Comparison of ENCODE assay signal across 17 cellular contexts in the genomic region with DNA sequence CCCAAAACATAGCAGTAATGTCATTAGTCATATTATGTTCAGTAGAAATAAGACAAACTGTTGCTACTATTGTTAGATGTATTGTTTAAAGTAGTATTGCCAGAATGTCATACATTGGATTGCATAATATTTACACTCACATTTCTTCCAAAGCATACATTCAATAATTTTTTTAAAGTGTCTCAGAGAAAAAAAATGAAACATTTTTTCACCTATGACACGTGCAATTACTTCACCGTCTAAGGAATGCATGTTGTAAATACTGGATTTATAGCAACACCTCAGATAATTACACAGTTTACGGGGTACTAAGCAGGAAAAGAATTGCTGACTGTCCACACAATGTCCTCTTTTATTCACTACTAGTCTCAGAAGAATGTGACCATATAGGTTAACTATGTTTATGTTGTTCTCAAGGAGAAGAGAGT.
DNase-seq lines count a peak whose midpoint lies in the region; FAIRE-seq and TF ChIP-seq lines count a peak whose summit lies in the region.
"Had no signal": no experiment of that assay in that cellular context is flagged by ENCODE, and none has a peak within 500 bp of the region (broad histone marks: within the 10 kb centered on the region; RNA-seq: fewer than 3 reads in every experiment).

No MANE protein-coding gene starts in this region.

- H3K36me3 ChIP-seq in SJSA1 (no peaks in the 10 kb centered on the region), tibial nerve (no peaks in the 10 kb centered on the region)
- H3K36me3 ChIP-seq: gastrocnemius medialis had no signal

- no peak overlapping the region for H3K4me3 ChIP-seq in SJSA1
- no peak overlapping the region for H3K4me3 ChIP-seq in fibroblast of mammary gland (ENCODE audit: control insufficient read depth, low read depth, low read length)
- H3K4me3 ChIP-seq in skeletal muscle cell (ENCODE audit: low read depth, low read length) = no peak overlapping the region
- H3K4me3 ChIP-seq in tibial nerve = no peak overlapping the region
- H3K4me3 ChIP-seq: gastrocnemius medialis had no signal

- TF ChIP-seq CTCF in fibroblast of mammary gland (conservative IDR thresholded peaks at IDR 0.05; ENCODE audit: control insufficient read depth, insufficient read depth, low read depth, low read length) = no peak
- TF ChIP-seq CTCF in tibial nerve (IDR thresholded peaks at IDR 0.05) = no peak

- H3K9me3 ChIP-seq in SJSA1 (replicated peaks) (no peaks in the 10 kb centered on the region), tibial nerve (no peaks in the 10 kb centered on the region)
- H3K9me3 ChIP-seq: gastrocnemius medialis had no signal

- no peaks in the 10 kb centered on the region for H3K27me3 ChIP-seq in SJSA1 (replicated peaks)
- no peaks in the 10 kb centered on the region for H3K27me3 ChIP-seq in tibial nerve
- H3K27me3 ChIP-seq: gastrocnemius medialis had no signal

- H3K27ac ChIP-seq in SJSA1 = peak overlapping the region; percentile 23; the same call in 1 of the 2 replicates
- H3K27ac ChIP-seq in tibial nerve = no peak overlapping the region
- H3K27ac ChIP-seq: gastrocnemius medialis had no signal

- H3K4me1 ChIP-seq in SJSA1 (replicated peaks) (peaks cover 20% of the 10 kb centered on the region), tibial nerve (peaks cover 0 to 15% (median 0%) of the 10 kb centered on the region in 4 donors)
- H3K4me1 ChIP-seq: gastrocnemius medialis had no signal

- no peak for TF ChIP-seq EP300 in tibial nerve (IDR thresholded peaks at IDR 0.05)

- 44 to 45% methylated on average over 3 of the region's 3 CpGs for WGBS in tibial nerve, 2 donors

- TF ChIP-seq POLR2A in H54 (IDR thresholded peaks at IDR 0.05; ENCODE audit: low read depth, low read length) = no peak
- no peak for TF ChIP-seq POLR2A in tibial nerve (IDR thresholded peaks at IDR 0.05)

- peak; percentile 20 for FAIRE-seq in H54 (lab: Jason Lieb, UNC)
- FAIRE-seq: colon had no signal

- DNase-seq in H54 (ENCODE audit: insufficient read length, low spot score) (no peak), SJSA1 (ENCODE audit: low read depth in 1 of 2, low spot score in 2 of 2) (peak in 1 of 2 experiments; percentile 33), fibroblast of mammary gland (ENCODE audit: low read depth) (peak; percentile 45), skeletal muscle cell (ENCODE audit: low read depth) (peak; percentile 58), NCI-H2227 treated with DMSO at 0.1 percent for 48 hours (lab: John Stamatoyannopoulos, UW) (no peak), NCI-H146 (lab: John Stamatoyannopoulos, UW) (no peak), tibial nerve (ENCODE audit: low spot score in 2 of 2) (no peak), NCI-H524 treated with DMSO at 0.1 percent for 48 hours (lab: John Stamatoyannopoulos, UW) (no peak)
- DNase-seq: activated naive CD4-positive, alpha-beta T cell treated with anti-CD3 and anti-CD28 coated beads, Interleukin-2, amount 50 U/mL, for 16 hours; CD4-positive, alpha-beta T cell; gastrocnemius medialis; naive thymus-derived CD4-positive, alpha-beta T cell; NCI-H1048; NCI-H2171 treated with DMSO at 0.1 percent for 48 hours; right cardiac atrium; stimulated activated naive CD8-positive, alpha-beta T cell treated with anti-CD3 and anti-CD28 coated beads, Interleukin-15, amount 100 ng/mL, for 72 hours had no signal

Comparison
In these comparisons a context has a peak if more than half of its experiments do, and no peak if none do; other contexts are left out.
1. DNase-seq: peak in fibroblast of mammary gland (single experiment) and skeletal muscle cell (single experiment); none in H54 (single experiment), NCI-H2227 treated with DMSO at 0.1 percent for 48 hours (single experiment), NCI-H146 (single experiment), tibial nerve (0 of 2) and NCI-H524 treated with DMSO at 0.1 percent for 48 hours (single experiment).